Comparison of ENCODE assay signal across 8 cellular contexts in genomic region chr4:121192500-121192899, GRCh38. TPM values are rescaled to one million over a fixed set of nuclear protein-coding genes. Genes with fewer than 3 reads are reported as not detected.
DNase-seq lines count a peak whose midpoint lies in the region; ATAC-seq and TF ChIP-seq lines count a peak whose summit lies in the region.

No MANE protein-coding gene starts in this region.

- peak overlapping the region; percentile 43 for H3K27ac Mint-ChIP-seq in T-helper 17 cell

- no peaks in the 10 kb centered on the region for H3K27me3 Mint-ChIP-seq in T-helper 17 cell

- DNase-seq in AG08395 (ENCODE audit: low spot score) (peak; percentile 48), GDM1 (lab: John Stamatoyannopoulos, UW) (peak; percentile 18), LNCaP clone FGC (ENCODE audit: low read depth) (no peak), T-helper 17 cell (no peak), fibroblast of gingiva (ENCODE audit: low read depth) (peak; percentile 27), pons (ENCODE audit: low spot score) (peak; percentile 60), GOT3 (lab: John Stamatoyannopoulos, UW) (no peak)
- no peak for DNase-seq in stimulated activated CD4-positive, alpha-beta T cell treated with anti-CD3 and anti-CD28 coated beads, Interleukin-4, amount 100 ng/mL, for 1 hour

- peak; percentile 33 for ATAC-seq in T-helper 17 cell

- peak; percentile 83 for TF ChIP-seq CTCF in LNCaP clone FGC (IDR thresholded peaks at IDR 0.05; ENCODE audit: control insufficient read depth, extremely low read depth, insufficient read depth)

- no peak overlapping the region for H3K4me3 ChIP-seq in LNCaP clone FGC (ENCODE audit: low read depth, low read length)

- H3K9me3 ChIP-seq in T-helper 17 cell (ENCODE audit: control insufficient read depth, low read length, poor library complexity, severe bottlenecking): no peaks in the 10 kb centered on the region

- no peaks in the 10 kb centered on the region for H3K36me3 Mint-ChIP-seq in T-helper 17 cell (ENCODE audit: low read depth)

- H3K4me1 Mint-ChIP-seq in T-helper 17 cell: peaks cover 31% of the 10 kb centered on the region

- peak overlapping the region; percentile 56 for H3K4me3 Mint-ChIP-seq in T-helper 17 cell

RNA-seq across cellular contexts. Expression of gene TNIP3, which starts 28.4 kb away (rescaled TPM):
- under 1 TPM; 0.12 to 0.47 TPM for total RNA-seq in T-helper 17 cell

Comparison
In these comparisons a context has a peak if more than half of its experiments do, and no peak if none do; other contexts are left out.
1. DNase-seq: peak in AG08395 (single experiment), GDM1 (single experiment), fibroblast of gingiva (single experiment) and pons (single experiment); none in LNCaP clone FGC (single experiment), T-helper 17 cell (0 of 3), GOT3 (single experiment) and stimulated activated CD4-positive, alpha-beta T cell treated with anti-CD3 and anti-CD28 coated beads, Interleukin-4, amount 100 ng/mL, for 1 hour (single experiment).